In the genomic region with DNA sequence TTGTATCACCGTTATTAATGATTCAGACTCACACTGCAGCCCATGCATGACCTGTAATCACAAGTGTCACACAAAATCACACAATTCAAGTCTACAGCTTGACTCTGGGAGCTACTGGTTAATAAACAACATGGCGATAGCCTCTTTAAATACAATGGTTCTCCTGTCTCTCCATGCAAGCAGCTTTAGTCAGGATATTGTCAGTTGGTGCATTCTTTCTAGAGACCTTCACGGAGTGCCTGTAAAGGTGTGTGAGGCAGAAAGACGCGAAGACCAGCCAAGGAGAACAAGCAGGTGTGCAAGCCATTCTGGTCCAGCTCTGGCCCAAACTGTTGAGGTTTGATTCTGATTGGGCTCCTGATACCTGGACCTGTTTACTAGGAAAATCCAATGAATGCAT, we compare ENCODE assay signal across 27 cellular contexts.
"Had no signal": no experiment of that assay in that cellular context is flagged by ENCODE, and none has a peak within 500 bp of the region (broad histone marks: within the 10 kb centered on the region; RNA-seq: fewer than 3 reads in every experiment).

No MANE protein-coding gene starts in this region.

- H3K36me3 ChIP-seq: colonic mucosa, gastrocnemius medialis, neural progenitor cell, thyroid gland, vagina had no signal

- H3K4me3 Mint-ChIP-seq: dendritic cell treated with granulocyte-macrophage colony-stimulating factor and Interleukin-4, amounts not matched to agents 40 ng/mL and 50 ng/mL, for 4 days; endodermal cell; naive thymus-derived CD4-positive, alpha-beta T cell; nephron; neural progenitor cell; stimulated activated naive B cell treated with anti-CD40 and anti-IgM and Interleukin-4, amounts not matched to agents 10 μg/mL and 1 μg/mL and 100 μg/mL, for 72 hours had no signal

- H3K27me3 Mint-ChIP-seq: dendritic cell treated with granulocyte-macrophage colony-stimulating factor and Interleukin-4, amounts not matched to agents 40 ng/mL and 50 ng/mL, for 4 days; naive thymus-derived CD4-positive, alpha-beta T cell; stimulated activated naive B cell treated with anti-CD40 and anti-IgM and Interleukin-4, amounts not matched to agents 10 μg/mL and 1 μg/mL and 100 μg/mL, for 72 hours had no signal

- H3K9me3 Mint-ChIP-seq: dendritic cell treated with granulocyte-macrophage colony-stimulating factor and Interleukin-4, amounts not matched to agents 40 ng/mL and 50 ng/mL, for 4 days; endodermal cell; naive thymus-derived CD4-positive, alpha-beta T cell; nephron; neural progenitor cell; stimulated activated naive B cell treated with anti-CD40 and anti-IgM and Interleukin-4, amounts not matched to agents 10 μg/mL and 1 μg/mL and 100 μg/mL, for 72 hours had no signal

- DNase-seq: colonic mucosa; effector CD8-positive, alpha-beta T cell; endodermal cell; foreskin fibroblast; gastrocnemius medialis; head of caudate nucleus; kidney; mesenchymal stem cell; midbrain; naive thymus-derived CD4-positive, alpha-beta T cell; nucleus accumbens; psoas muscle; right cardiac atrium; small intestine; stimulated activated CD4-positive, alpha-beta T cell treated with anti-CD3 and anti-CD28 coated beads, Interleukin-15, amount 100 ng/mL, for 24 hours; stimulated activated CD4-positive, alpha-beta T cell treated with anti-CD3 and anti-CD28 coated beads, Interleukin-2, amount 100 ng/mL, for 48 hours; stimulated activated naive B cell treated with anti-CD40 and anti-IgM and Interleukin-4, amounts not matched to agents 10 μg/mL and 1 μg/mL and 100 μg/mL, for 72 hours; stomach; thyroid gland; trophoblast cell had no signal

- H3K27ac ChIP-seq: colonic mucosa, epithelial cell of prostate, gastrocnemius medialis, neural progenitor cell, psoas muscle, stomach, thyroid gland, vagina had no signal

- H3K4me1 ChIP-seq: colonic mucosa, gastrocnemius medialis, psoas muscle, vagina had no signal

- FAIRE-seq: kidney, small intestine had no signal

- H3K4me2 ChIP-seq: neural progenitor cell had no signal

- H2AFZ ChIP-seq: neural progenitor cell had no signal

- ATAC-seq: esophagus mucosa; gastrocnemius medialis; naive thymus-derived CD4-positive, alpha-beta T cell; psoas muscle; right cardiac atrium; stimulated activated naive B cell treated with anti-CD40 and anti-IgM and Interleukin-4, amounts not matched to agents 10 μg/mL and 1 μg/mL and 100 μg/mL, for 72 hours had no signal

- H3K9ac ChIP-seq: neural progenitor cell had no signal

- H3K4me3 ChIP-seq: colonic mucosa, gastrocnemius medialis, lung, neural progenitor cell, psoas muscle, stomach, thyroid gland, vagina had no signal

- H3K9me3 ChIP-seq: colonic mucosa, gastrocnemius medialis, psoas muscle, stomach, thyroid gland, vagina had no signal

- H3K36me3 Mint-ChIP-seq: neural progenitor cell had no signal

- H3K27me3 ChIP-seq: colonic mucosa, gastrocnemius medialis, neural progenitor cell, stomach, thyroid gland, vagina had no signal

- H3K27ac Mint-ChIP-seq: endodermal cell; nephron; neural progenitor cell; stimulated activated naive B cell treated with anti-CD40 and anti-IgM and Interleukin-4, amounts not matched to agents 10 μg/mL and 1 μg/mL and 100 μg/mL, for 72 hours had no signal
